In the genomic region with DNA sequence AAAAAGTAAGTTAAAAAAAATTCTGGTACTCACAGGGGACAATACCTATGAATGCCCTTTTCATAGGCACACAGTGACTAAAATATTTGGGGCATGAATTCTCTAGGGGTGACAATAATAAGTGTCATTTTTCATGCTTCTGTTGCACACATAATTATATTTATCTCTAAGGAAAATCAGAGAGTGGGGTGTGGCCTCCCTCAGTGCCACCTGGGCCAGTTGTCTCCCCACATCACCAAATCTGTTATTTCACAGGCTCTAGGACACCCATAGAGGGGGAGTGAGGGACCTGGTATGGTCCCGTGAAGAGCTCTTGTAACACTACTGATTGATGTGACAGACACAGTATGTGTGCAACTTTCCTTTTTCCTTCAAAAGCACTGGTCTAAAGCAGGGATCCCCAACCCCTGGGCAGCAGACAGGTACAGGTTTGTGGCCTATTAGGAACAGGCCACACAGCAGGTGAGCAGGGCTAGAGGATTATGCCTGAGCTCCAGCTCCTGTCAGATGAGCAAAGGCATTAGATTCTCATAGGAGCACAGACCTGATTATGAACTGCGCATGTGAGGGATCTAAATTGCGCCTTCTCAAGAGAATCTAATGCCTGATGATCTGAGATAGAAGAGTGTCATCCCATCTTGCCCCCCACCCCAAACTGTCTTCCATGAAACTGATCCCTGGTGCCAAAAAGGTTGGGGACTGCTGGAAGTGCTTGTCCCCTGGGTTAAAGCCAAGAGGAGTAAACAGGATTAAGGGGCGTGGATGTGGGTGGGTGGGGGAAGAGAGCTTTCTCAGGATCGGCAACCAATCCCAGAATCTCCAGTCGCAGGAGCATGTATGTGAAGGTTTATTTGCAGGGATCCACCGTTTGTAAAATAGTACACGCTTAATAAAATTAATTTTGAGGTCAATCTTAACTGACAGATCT, we compare ENCODE assay signal across 8 cellular contexts. TPM values are rescaled to one million over a fixed set of nuclear protein-coding genes. Genes with fewer than 3 reads are reported as not detected.
DNase-seq lines count a peak whose midpoint lies in the region; ATAC-seq and FAIRE-seq lines count a peak whose summit lies in the region.

No MANE protein-coding gene starts in this region.

- peak; percentile 10 for DNase-seq in HTR-8/SVneo (ENCODE audit: insufficient read length, low spot score)
- DNase-seq in activated CD8-positive, alpha-beta T cell treated with anti-CD3 and anti-CD28 coated beads, Interleukin-2, amount 10 ng/mL, durations not matched to agents 7 days and 5 days = no peak
- peak; percentile 48 for DNase-seq in germinal center (ENCODE audit: low spot score)
- DNase-seq in stimulated activated CD4-positive, alpha-beta T cell treated with anti-CD3 and anti-CD28 coated beads, Interleukin-4, amount 100 ng/mL, for 24 hours = no peak

- no peak for FAIRE-seq in HTR-8/SVneo (lab: Jason Lieb, UNC)

- peak overlapping the region; percentile 73 to 92 (median 86) for H3K27ac ChIP-seq in BLaER1 treated with 17β-estradiol and CSF1 and Interleukin-3, amounts not matched to agents 10 nM and 100 nM
- peak overlapping the region; percentile 93 for H3K27ac ChIP-seq in rectal smooth muscle tissue (ENCODE audit: low read depth, low read length)

- H3K4me1 ChIP-seq in BLaER1 treated with 17β-estradiol and CSF1 and Interleukin-3, amounts not matched to agents 10 nM and 100 nM = peaks cover 14 to 23% (median 18%) of the 10 kb centered on the region in 10 experiments
- peaks cover 5% of the 10 kb centered on the region for H3K4me1 ChIP-seq in rectal smooth muscle tissue (ENCODE audit: control insufficient read depth, insufficient read depth, low read length)

- peak overlapping the region; percentile 96 for H3K27ac Mint-ChIP-seq in activated CD8-positive, alpha-beta T cell treated with anti-CD3 and anti-CD28 coated beads, Interleukin-2, amount 10 ng/mL, durations not matched to agents 7 days and 5 days

- H3K4me3 Mint-ChIP-seq in activated CD8-positive, alpha-beta T cell treated with anti-CD3 and anti-CD28 coated beads, Interleukin-2, amount 10 ng/mL, durations not matched to agents 7 days and 5 days = peak overlapping the region; percentile 84

- H3K36me3 ChIP-seq in BLaER1 treated with 17β-estradiol and CSF1 and Interleukin-3, amounts not matched to agents 10 nM and 100 nM = peaks cover 0 to 11% (median under 1%) of the 10 kb centered on the region in 11 experiments; a peak in 8 of 22 replicates
- H3K36me3 ChIP-seq in rectal smooth muscle tissue (ENCODE audit: control insufficient read depth, insufficient read depth, low read length) = no peaks in the 10 kb centered on the region

- peaks cover 19% of the 10 kb centered on the region for H3K4me1 Mint-ChIP-seq in activated CD8-positive, alpha-beta T cell treated with anti-CD3 and anti-CD28 coated beads, Interleukin-2, amount 10 ng/mL, durations not matched to agents 7 days and 5 days (ENCODE audit: low read depth)

- POLR2A ChIA-PET in activated CD8-positive, alpha-beta T cell treated with anti-CD3 and anti-CD28 coated beads, Interleukin-2, amount 10 ng/mL, durations not matched to agents 7 days and 5 days (lab: Charles Lee) = interaction anchor here (1.2 to 2.6 kb wide), 4 partner anchors 81 to 398 kb away, joined by 3 to 18 read pairs (median 4); partner anchors contain the start of genes BDH2, CISD2 and UBE2D3

- H4K20me1 ChIP-seq in BLaER1 treated with 17β-estradiol and CSF1 and Interleukin-3, amounts not matched to agents 10 nM and 100 nM = no peaks in the 10 kb centered on the region

- peak overlapping the region; percentile 59 to 78 (median 65) for H3K4me3 ChIP-seq in BLaER1 treated with 17β-estradiol and CSF1 and Interleukin-3, amounts not matched to agents 10 nM and 100 nM
- H3K4me3 ChIP-seq in rectal smooth muscle tissue (ENCODE audit: low read length) = peak overlapping the region; percentile 66

- peak overlapping the region; percentile 61 to 86 (median 78) for H3K4me2 ChIP-seq in BLaER1 treated with 17β-estradiol and CSF1 and Interleukin-3, amounts not matched to agents 10 nM and 100 nM

- H3K9me3 ChIP-seq in BLaER1 treated with 17β-estradiol and CSF1 and Interleukin-3, amounts not matched to agents 10 nM and 100 nM (replicated peaks in 1 of 11) = no peaks in the 10 kb centered on the region

- ATAC-seq in activated CD8-positive, alpha-beta T cell treated with anti-CD3 and anti-CD28 coated beads, Interleukin-2, amount 10 ng/mL, durations not matched to agents 7 days and 5 days = no peak
- ATAC-seq in HG03378 (IDR thresholded peaks at IDR 0.05; ENCODE audit: unreplicated experiment) (no peak), GM18868 (IDR thresholded peaks at IDR 0.05; ENCODE audit: unreplicated experiment) (no peak)

- H3K27me3 ChIP-seq in BLaER1 treated with 17β-estradiol and CSF1 and Interleukin-3, amounts not matched to agents 10 nM and 100 nM = no peaks in the 10 kb centered on the region
- H3K27me3 ChIP-seq in rectal smooth muscle tissue (ENCODE audit: control insufficient read depth, insufficient read depth, low read length) = no peaks in the 10 kb centered on the region

- CTCF ChIA-PET in activated CD8-positive, alpha-beta T cell treated with anti-CD3 and anti-CD28 coated beads, Interleukin-2, amount 10 ng/mL, durations not matched to agents 7 days and 5 days (lab: Charles Lee) = interaction anchor here (0.8 to 4.1 kb wide), 6 partner anchors 10 to 588 kb away, joined by 3 to 28 read pairs (median 6); no protein-coding TSS in a partner anchor

- no peaks in the 10 kb centered on the region for H3K27me3 Mint-ChIP-seq in activated CD8-positive, alpha-beta T cell treated with anti-CD3 and anti-CD28 coated beads, Interleukin-2, amount 10 ng/mL, durations not matched to agents 7 days and 5 days (ENCODE audit: low read depth)

- no peaks in the 10 kb centered on the region for H3K9me3 Mint-ChIP-seq in activated CD8-positive, alpha-beta T cell treated with anti-CD3 and anti-CD28 coated beads, Interleukin-2, amount 10 ng/mL, durations not matched to agents 7 days and 5 days (ENCODE audit: insufficient read depth)

- H3K36me3 Mint-ChIP-seq in activated CD8-positive, alpha-beta T cell treated with anti-CD3 and anti-CD28 coated beads, Interleukin-2, amount 10 ng/mL, durations not matched to agents 7 days and 5 days (ENCODE audit: low read depth) = no peaks in the 10 kb centered on the region

- H3K9ac ChIP-seq in BLaER1 treated with 17β-estradiol and CSF1 and Interleukin-3, amounts not matched to agents 10 nM and 100 nM = peak overlapping the region; percentile 67 to 90 (median 84)
- peak overlapping the region; percentile 29 for H3K9ac ChIP-seq in rectal smooth muscle tissue (ENCODE audit: low read length)

RNA-seq across cellular contexts. Expression of gene SLC9B1, which starts 0.8 kb away (rescaled TPM):
- total RNA-seq in activated CD8-positive, alpha-beta T cell treated with anti-CD3 and anti-CD28 coated beads, Interleukin-2, amount 10 ng/mL, durations not matched to agents 7 days and 5 days = 1 to 10 TPM in 1 of 2 experiments, under 1 TPM in 1; 0.83 to 1.3 TPM

RNA-seq across cellular contexts. Expression of gene SLC9B2, which starts 57.9 kb away (rescaled TPM):
- 10 to 100 TPM; 19.1 to 21.9 TPM for total RNA-seq in activated CD8-positive, alpha-beta T cell treated with anti-CD3 and anti-CD28 coated beads, Interleukin-2, amount 10 ng/mL, durations not matched to agents 7 days and 5 days

Comparison
In these comparisons a context has a peak if more than half of its experiments do, and no peak if none do; other contexts are left out.
1. DNase-seq: peak in HTR-8/SVneo (single experiment) and germinal center (single experiment); none in activated CD8-positive, alpha-beta T cell treated with anti-CD3 and anti-CD28 coated beads, Interleukin-2, amount 10 ng/mL, durations not matched to agents 7 days and 5 days (single experiment) and stimulated activated CD4-positive, alpha-beta T cell treated with anti-CD3 and anti-CD28 coated beads, Interleukin-4, amount 100 ng/mL, for 24 hours (single experiment).